Comparison of ENCODE assay signal across 35 cellular contexts in the genomic region with DNA sequence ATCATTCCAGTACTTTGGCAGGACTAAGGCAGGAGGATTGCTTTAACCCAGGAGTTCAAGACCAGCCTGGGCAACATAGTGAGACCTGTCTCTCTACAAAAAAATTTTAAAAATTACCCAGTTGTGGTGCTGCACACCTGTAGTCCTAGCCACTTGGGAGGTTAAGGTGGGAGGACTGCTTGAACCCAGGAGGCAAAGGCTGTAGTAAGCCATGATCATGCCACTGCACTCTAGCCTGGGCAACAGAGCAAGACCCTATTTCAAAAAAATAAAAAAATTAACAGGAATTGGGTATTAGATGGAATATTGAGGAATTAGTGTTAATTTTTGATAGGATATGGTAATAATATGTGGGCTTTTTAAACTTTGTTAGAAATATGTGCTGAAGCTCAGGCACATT.
"Had no signal": no experiment of that assay in that cellular context is flagged by ENCODE, and none has a peak within 500 bp of the region (broad histone marks: within the 10 kb centered on the region; RNA-seq: fewer than 3 reads in every experiment).

No MANE protein-coding gene starts in this region.

- DNase-seq: Karpas-422, Kasumi-1, MG63, MM.1S, MV-4-11, NCI-H1048, NCI-H1092, NCI-H1092 treated with DMSO at 0.1 percent for 48 hours, NCI-H1105, NCI-H1105 treated with DMSO at 0.1 percent for 48 hours, NCI-H1417, NCI-H1417 treated with DMSO at 0.1 percent for 48 hours, NCI-H1436, NCI-H1436 treated with DMSO at 0.1 percent for 48 hours, NCI-H146, NCI-H1694, NCI-H1694 treated with DMSO at 0.1 percent for 48 hours, NCI-H187, NCI-H187 treated with DMSO at 0.1 percent for 48 hours, NCI-H1930, NCI-H2029, NCI-H2029 treated with DMSO at 0.1 percent for 48 hours, NCI-H2081, NCI-H2081 treated with DMSO at 0.1 percent for 48 hours, NCI-H2107, NCI-H2171, NCI-H2171 treated with DMSO at 0.1 percent for 48 hours, NCI-H2227 treated with DMSO at 0.1 percent for 48 hours, NCI-H226, NCI-H345, NCI-H446, NCI-H446 treated with DMSO at 0.1 percent for 48 hours, NCI-H510A, NCI-H510A treated with DMSO at 0.1 percent for 48 hours, NCI-H524 had no signal

- H3K4me3 ChIP-seq: MG63 had no signal

- H3K9me3 ChIP-seq: MG63 had no signal

- H3K27me3 ChIP-seq: MG63 had no signal
